ENCODE assay signal across 10 cellular contexts in genomic region chr14:73014105-73014504, GRCh38. TPM values are rescaled to one million over a fixed set of nuclear protein-coding genes. Genes with fewer than 3 reads are reported as not detected.
DNase-seq lines count a peak whose midpoint lies in the region; ATAC-seq, FAIRE-seq and TF ChIP-seq lines count a peak whose summit lies in the region.
"Had no signal": no experiment of that assay in that cellular context is flagged by ENCODE, and none has a peak within 500 bp of the region (broad histone marks: within the 10 kb centered on the region; RNA-seq: fewer than 3 reads in every experiment).

No MANE protein-coding gene starts in this region.

- intact Hi-C loops in kidney (cut with DNase I): no loop called here

- H3K9me3 Mint-ChIP-seq in activated T-cell treated with anti-CD3 and anti-CD28 coated beads, Interleukin-2, amount 50 U/mL, for 4 hours: no peaks in the 10 kb centered on the region
- H3K9me3 Mint-ChIP-seq in stimulated activated naive CD8-positive, alpha-beta T cell treated with anti-CD3 and anti-CD28 coated beads, Interleukin-15, amount 100 ng/mL, for 72 hours: no peaks in the 10 kb centered on the region

- H3K4me3 ChIP-seq in astrocyte of the spinal cord (ENCODE audit: low read depth, low read length) (no peak overlapping the region), kidney (ENCODE audit: low read length in 2 of 2) (no peak overlapping the region)

- peaks cover 36% of the 10 kb centered on the region for H3K36me3 Mint-ChIP-seq in activated T-cell treated with anti-CD3 and anti-CD28 coated beads, Interleukin-2, amount 50 U/mL, for 4 hours (ENCODE audit: insufficient read depth)

- peaks cover 28% of the 10 kb centered on the region for H3K4me1 Mint-ChIP-seq in activated T-cell treated with anti-CD3 and anti-CD28 coated beads, Interleukin-2, amount 50 U/mL, for 4 hours (ENCODE audit: low read depth)
- peaks cover 42% of the 10 kb centered on the region for H3K4me1 Mint-ChIP-seq in stimulated activated naive CD8-positive, alpha-beta T cell treated with anti-CD3 and anti-CD28 coated beads, Interleukin-15, amount 100 ng/mL, for 72 hours

- no peak overlapping the region for H3K4me3 Mint-ChIP-seq in activated T-cell treated with anti-CD3 and anti-CD28 coated beads, Interleukin-2, amount 50 U/mL, for 4 hours
- H3K4me3 Mint-ChIP-seq in stimulated activated naive CD8-positive, alpha-beta T cell treated with anti-CD3 and anti-CD28 coated beads, Interleukin-15, amount 100 ng/mL, for 72 hours: no peak overlapping the region

- peaks cover 0 to under 1% of the 10 kb centered on the region in 2 donors for H3K4me1 ChIP-seq in kidney (ENCODE audit: control insufficient read depth in 1 of 2, insufficient read depth in 1 of 2, low read depth in 1 of 2, low read length in 2 of 2)

- H3K9me3 ChIP-seq in kidney (ENCODE audit: control insufficient read depth in 1 of 2, low read length in 2 of 2): no peaks in the 10 kb centered on the region

- FAIRE-seq in kidney (lab: Jason Lieb, UNC): no peak

- no peak overlapping the region for H3K27ac ChIP-seq in kidney (ENCODE audit: low read depth in 2 of 2, low read length in 2 of 2)

- H3K27me3 Mint-ChIP-seq in activated T-cell treated with anti-CD3 and anti-CD28 coated beads, Interleukin-2, amount 50 U/mL, for 4 hours (ENCODE audit: low read depth): no peaks in the 10 kb centered on the region
- no peaks in the 10 kb centered on the region for H3K27me3 Mint-ChIP-seq in stimulated activated naive CD8-positive, alpha-beta T cell treated with anti-CD3 and anti-CD28 coated beads, Interleukin-15, amount 100 ng/mL, for 72 hours

- TF ChIP-seq CTCF in astrocyte of the spinal cord (IDR thresholded peaks at IDR 0.05; ENCODE audit: low read depth, low read length) (no peak), kidney (IDR thresholded peaks at IDR 0.05; ENCODE audit: borderline replicate concordance, extremely low read depth, insufficient read depth) (no peak)

- ATAC-seq in activated T-cell treated with anti-CD3 and anti-CD28 coated beads, Interleukin-2, amount 50 U/mL, for 4 hours: peak; percentile 74 to 80
- peak; percentile 85 for ATAC-seq in HG03066 (IDR thresholded peaks at IDR 0.05; ENCODE audit: low read depth, unreplicated experiment)
- peak; percentile 98 for ATAC-seq in stimulated activated naive CD8-positive, alpha-beta T cell treated with anti-CD3 and anti-CD28 coated beads, Interleukin-15, amount 100 ng/mL, for 72 hours

- in situ Hi-C loops in astrocyte of the spinal cord (cut with HindIII; ENCODE audit: low sequenced_read_pairs): no loop called here

- no peak overlapping the region for H3K27ac Mint-ChIP-seq in stimulated activated naive CD8-positive, alpha-beta T cell treated with anti-CD3 and anti-CD28 coated beads, Interleukin-15, amount 100 ng/mL, for 72 hours

- H3K9ac ChIP-seq in kidney (ENCODE audit: low read length in 2 of 2): no peak overlapping the region

- no peak for DNase-seq in activated T-cell treated with anti-CD3 and anti-CD28 coated beads, Interleukin-2, amount 50 U/mL, for 4 hours
- DNase-seq in activated T-cell treated with anti-CD3 and anti-CD28 coated beads, Interleukin-2, amount 50 U/mL, for 1 hour: no peak
- DNase-seq in astrocyte of the spinal cord (ENCODE audit: low read depth, low spot score) (peak; percentile 75), kidney (no peak), occipital lobe (lab: John Stamatoyannopoulos, UW) (no peak)
- DNase-seq in stimulated activated naive CD8-positive, alpha-beta T cell treated with anti-CD3 and anti-CD28 coated beads, Interleukin-15, amount 100 ng/mL, for 72 hours: peak; percentile 8 to 32
- DNase-seq in effector CD4-positive, alpha-beta T cell: no peak
- DNase-seq: NCI-H1092; stimulated activated CD8-positive, alpha-beta memory T cell treated with anti-CD3 and anti-CD28 coated beads, Interleukin-4, amount 100 ng/mL, for 48 hours had no signal

- peaks cover 3% of the 10 kb centered on the region in 2 donors for H3K36me3 ChIP-seq in kidney (ENCODE audit: control insufficient read depth in 1 of 2, insufficient read depth in 2 of 2, low read length in 2 of 2)

RNA-seq across cellular contexts. Expression of gene ZFYVE1, which starts 12.8 kb away (rescaled TPM):
- total RNA-seq in activated T-cell treated with anti-CD3 and anti-CD28 coated beads, Interleukin-2, amount 50 U/mL, for 4 hours: 1 to 10 TPM; 6.4 to 8.4 (median 7.0) TPM
- total RNA-seq in kidney: 18.8 TPM
- polyA plus RNA-seq in kidney (ENCODE audit: insufficient read depth, low read depth, low replicate concordance): 10.7 TPM
- 12.2 TPM for total RNA-seq in occipital lobe

RNA-seq across cellular contexts. Expression of gene RBM25, which starts 44.2 kb away (rescaled TPM):
- 100 to 1,000 TPM; 117 to 123 (median 121) TPM for total RNA-seq in activated T-cell treated with anti-CD3 and anti-CD28 coated beads, Interleukin-2, amount 50 U/mL, for 4 hours
- 70.0 TPM for total RNA-seq in kidney
- polyA plus RNA-seq in kidney (ENCODE audit: insufficient read depth, low read depth, low replicate concordance): 18.8 TPM
- 62.1 TPM for total RNA-seq in occipital lobe

Comparison
In these comparisons a context has a peak if more than half of its experiments do, and no peak if none do; other contexts are left out.
1. DNase-seq: peak in astrocyte of the spinal cord (single experiment) and stimulated activated naive CD8-positive, alpha-beta T cell treated with anti-CD3 and anti-CD28 coated beads, Interleukin-15, amount 100 ng/mL, for 72 hours (2 of 2); none in activated T-cell treated with anti-CD3 and anti-CD28 coated beads, Interleukin-2, amount 50 U/mL, for 4 hours (single experiment), activated T-cell treated with anti-CD3 and anti-CD28 coated beads, Interleukin-2, amount 50 U/mL, for 1 hour (single experiment), kidney (single experiment), effector CD4-positive, alpha-beta T cell (single experiment) and occipital lobe (single experiment).
2. Peak in every context shown above with its lines, with median percentiles within 50 percentile points of each other: ATAC-seq.